Comparison of ENCODE assay signal across 1 cellular context in genomic region chr14:20682435-20683124, GRCh38.
TF ChIP-seq lines count a peak whose summit lies in the region.

No MANE protein-coding gene starts in this region.

TF ChIP-seq in HepG2, 621 proteins besides CTCF, POLR2A, EP300 and RAD21 (continued from another document and continues in another):
- TF ChIP-seq, protein P1, sequence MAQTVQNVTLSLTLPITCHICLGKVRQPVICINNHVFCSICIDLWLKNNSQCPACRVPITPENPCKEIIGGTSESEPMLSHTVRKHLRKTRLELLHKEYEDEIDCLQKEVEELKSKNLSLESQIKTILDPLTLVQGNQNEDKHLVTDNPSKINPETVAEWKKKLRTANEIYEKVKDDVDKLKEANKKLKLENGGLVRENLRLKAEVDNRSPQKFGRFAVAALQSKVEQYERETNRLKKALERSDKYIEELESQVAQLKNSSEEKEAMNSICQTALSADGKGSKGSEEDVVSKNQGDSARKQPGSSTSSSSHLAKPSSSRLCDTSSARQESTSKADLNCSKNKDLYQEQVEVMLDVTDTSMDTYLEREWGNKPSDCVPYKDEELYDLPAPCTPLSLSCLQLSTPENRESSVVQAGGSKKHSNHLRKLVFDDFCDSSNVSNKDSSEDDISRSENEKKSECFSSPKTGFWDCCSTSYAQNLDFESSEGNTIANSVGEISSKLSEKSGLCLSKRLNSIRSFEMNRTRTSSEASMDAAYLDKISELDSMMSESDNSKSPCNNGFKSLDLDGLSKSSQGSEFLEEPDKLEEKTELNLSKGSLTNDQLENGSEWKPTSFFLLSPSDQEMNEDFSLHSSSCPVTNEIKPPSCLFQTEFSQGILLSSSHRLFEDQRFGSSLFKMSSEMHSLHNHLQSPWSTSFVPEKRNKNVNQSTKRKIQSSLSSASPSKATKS (CRISPR knock-in tag; IDR thresholded peaks at IDR 0.05) = peak; percentile 68; the same call in 1 of the 2 replicates
- TF ChIP-seq HMGXB3 (CRISPR knock-in tag; IDR thresholded peaks at IDR 0.05; ENCODE audit: borderline replicate concordance) (no peak), ARHGAP35 (CRISPR knock-in tag; IDR thresholded peaks at IDR 0.05; ENCODE audit: borderline replicate concordance) (peak; percentile 91), YY1 (IDR thresholded peaks at IDR 0.05; ENCODE audit: insufficient read depth, insufficient replicate concordance, low read depth, low read length) (peak; percentile 25), HOXA9 (CRISPR knock-in tag; IDR thresholded peaks at IDR 0.05; ENCODE audit: borderline replicate concordance) (peak; percentile 96), ZFP41 (CRISPR knock-in tag; IDR thresholded peaks at IDR 0.05; ENCODE audit: borderline replicate concordance) (no peak; the same call in 1 of the 2 replicates), SCMH1 (CRISPR knock-in tag; IDR thresholded peaks at IDR 0.05; ENCODE audit: borderline replicate concordance) (no peak), RBFOX2 (IDR thresholded peaks at IDR 0.05; ENCODE audit: low read depth, low read length) (peak; percentile 96), ZBTB8A (CRISPR knock-in tag; IDR thresholded peaks at IDR 0.05; ENCODE audit: borderline replicate concordance, low read depth) (peak; percentile 77; the same call in 1 of the 2 replicates), SAP130 (CRISPR knock-in tag; IDR thresholded peaks at IDR 0.05; ENCODE audit: low read depth) (peak; percentile 66), MTF2 (CRISPR knock-in tag; IDR thresholded peaks at IDR 0.05; ENCODE audit: borderline replicate concordance) (peak; percentile 9; the same call in 1 of the 2 replicates), SMAD3 (CRISPR knock-in tag; IDR thresholded peaks at IDR 0.05) (no peak), JUNB (CRISPR knock-in tag; IDR thresholded peaks at IDR 0.05; ENCODE audit: borderline replicate concordance) (no peak), AGO2 (optimal IDR thresholded peaks at IDR 0.05; ENCODE audit: low read depth, low read length) (peak; percentile 85), KLF16 (CRISPR knock-in tag; IDR thresholded peaks at IDR 0.05) (peak in 1 of 2 experiments; percentile 38; a peak in 1 of 4 replicates), DPF2 (CRISPR knock-in tag; IDR thresholded peaks at IDR 0.05; ENCODE audit: borderline replicate concordance, low read depth) (no peak), ZNF777 (CRISPR knock-in tag; IDR thresholded peaks at IDR 0.05) (peak; percentile 78), ZNF740 (CRISPR knock-in tag; IDR thresholded peaks at IDR 0.05) (no peak), ZMYM3 (CRISPR knock-in tag; IDR thresholded peaks at IDR 0.05) (no peak), SRSF4 (IDR thresholded peaks at IDR 0.05; ENCODE audit: low read depth, low read length, poor library complexity, severe bottlenecking) (no peak), GPN1 (CRISPR knock-in tag; IDR thresholded peaks at IDR 0.05; ENCODE audit: borderline replicate concordance) (no peak), ZNF781 (CRISPR knock-in tag; IDR thresholded peaks at IDR 0.05; ENCODE audit: borderline replicate concordance, not compliant biosample characterization) (peak; percentile 14), KDM3A (CRISPR knock-in tag; IDR thresholded peaks at IDR 0.05; ENCODE audit: low read depth) (0 out of 2 replicates have a peak, but pooled peaks have one; percentile 7), ZNF253 (CRISPR knock-in tag; IDR thresholded peaks at IDR 0.05; ENCODE audit: borderline replicate concordance) (0 out of 2 replicates have a peak, but pooled peaks have one; percentile 76), ZNF558 (CRISPR knock-in tag; IDR thresholded peaks at IDR 0.05; ENCODE audit: borderline replicate concordance) (peak; percentile 21; the same call in 1 of the 2 replicates), HNF4G (IDR thresholded peaks at IDR 0.05; ENCODE audit: borderline replicate concordance, low read depth, low read length) (no peak), HNF4G (CRISPR knock-in tag; IDR thresholded peaks at IDR 0.05; ENCODE audit: borderline replicate concordance, low read depth) (no peak), NFATC3 (CRISPR knock-in tag; IDR thresholded peaks at IDR 0.05) (no peak), ZKSCAN1 (IDR thresholded peaks at IDR 0.05; ENCODE audit: low read length) (0 out of 2 replicates have a peak, but pooled peaks have one; percentile 35), TGIF2 (CRISPR knock-in tag; IDR thresholded peaks at IDR 0.05) (peak; percentile 37), JARID2 (CRISPR knock-in tag; IDR thresholded peaks at IDR 0.05; ENCODE audit: insufficient replicate concordance) (no peak)
- TF ChIP-seq, protein P2, sequence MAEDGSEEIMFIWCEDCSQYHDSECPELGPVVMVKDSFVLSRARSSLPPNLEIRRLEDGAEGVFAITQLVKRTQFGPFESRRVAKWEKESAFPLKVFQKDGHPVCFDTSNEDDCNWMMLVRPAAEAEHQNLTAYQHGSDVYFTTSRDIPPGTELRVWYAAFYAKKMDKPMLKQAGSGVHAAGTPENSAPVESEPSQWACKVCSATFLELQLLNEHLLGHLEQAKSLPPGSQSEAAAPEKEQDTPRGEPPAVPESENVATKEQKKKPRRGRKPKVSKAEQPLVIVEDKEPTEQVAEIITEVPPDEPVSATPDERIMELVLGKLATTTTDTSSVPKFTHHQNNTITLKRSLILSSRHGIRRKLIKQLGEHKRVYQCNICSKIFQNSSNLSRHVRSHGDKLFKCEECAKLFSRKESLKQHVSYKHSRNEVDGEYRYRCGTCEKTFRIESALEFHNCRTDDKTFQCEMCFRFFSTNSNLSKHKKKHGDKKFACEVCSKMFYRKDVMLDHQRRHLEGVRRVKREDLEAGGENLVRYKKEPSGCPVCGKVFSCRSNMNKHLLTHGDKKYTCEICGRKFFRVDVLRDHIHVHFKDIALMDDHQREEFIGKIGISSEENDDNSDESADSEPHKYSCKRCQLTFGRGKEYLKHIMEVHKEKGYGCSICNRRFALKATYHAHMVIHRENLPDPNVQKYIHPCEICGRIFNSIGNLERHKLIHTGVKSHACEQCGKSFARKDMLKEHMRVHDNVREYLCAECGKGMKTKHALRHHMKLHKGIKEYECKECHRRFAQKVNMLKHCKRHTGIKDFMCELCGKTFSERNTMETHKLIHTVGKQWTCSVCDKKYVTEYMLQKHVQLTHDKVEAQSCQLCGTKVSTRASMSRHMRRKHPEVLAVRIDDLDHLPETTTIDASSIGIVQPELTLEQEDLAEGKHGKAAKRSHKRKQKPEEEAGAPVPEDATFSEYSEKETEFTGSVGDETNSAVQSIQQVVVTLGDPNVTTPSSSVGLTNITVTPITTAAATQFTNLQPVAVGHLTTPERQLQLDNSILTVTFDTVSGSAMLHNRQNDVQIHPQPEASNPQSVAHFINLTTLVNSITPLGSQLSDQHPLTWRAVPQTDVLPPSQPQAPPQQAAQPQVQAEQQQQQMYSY (CRISPR knock-in tag; IDR thresholded peaks at IDR 0.05) = no peak
- TF ChIP-seq, protein P3, sequence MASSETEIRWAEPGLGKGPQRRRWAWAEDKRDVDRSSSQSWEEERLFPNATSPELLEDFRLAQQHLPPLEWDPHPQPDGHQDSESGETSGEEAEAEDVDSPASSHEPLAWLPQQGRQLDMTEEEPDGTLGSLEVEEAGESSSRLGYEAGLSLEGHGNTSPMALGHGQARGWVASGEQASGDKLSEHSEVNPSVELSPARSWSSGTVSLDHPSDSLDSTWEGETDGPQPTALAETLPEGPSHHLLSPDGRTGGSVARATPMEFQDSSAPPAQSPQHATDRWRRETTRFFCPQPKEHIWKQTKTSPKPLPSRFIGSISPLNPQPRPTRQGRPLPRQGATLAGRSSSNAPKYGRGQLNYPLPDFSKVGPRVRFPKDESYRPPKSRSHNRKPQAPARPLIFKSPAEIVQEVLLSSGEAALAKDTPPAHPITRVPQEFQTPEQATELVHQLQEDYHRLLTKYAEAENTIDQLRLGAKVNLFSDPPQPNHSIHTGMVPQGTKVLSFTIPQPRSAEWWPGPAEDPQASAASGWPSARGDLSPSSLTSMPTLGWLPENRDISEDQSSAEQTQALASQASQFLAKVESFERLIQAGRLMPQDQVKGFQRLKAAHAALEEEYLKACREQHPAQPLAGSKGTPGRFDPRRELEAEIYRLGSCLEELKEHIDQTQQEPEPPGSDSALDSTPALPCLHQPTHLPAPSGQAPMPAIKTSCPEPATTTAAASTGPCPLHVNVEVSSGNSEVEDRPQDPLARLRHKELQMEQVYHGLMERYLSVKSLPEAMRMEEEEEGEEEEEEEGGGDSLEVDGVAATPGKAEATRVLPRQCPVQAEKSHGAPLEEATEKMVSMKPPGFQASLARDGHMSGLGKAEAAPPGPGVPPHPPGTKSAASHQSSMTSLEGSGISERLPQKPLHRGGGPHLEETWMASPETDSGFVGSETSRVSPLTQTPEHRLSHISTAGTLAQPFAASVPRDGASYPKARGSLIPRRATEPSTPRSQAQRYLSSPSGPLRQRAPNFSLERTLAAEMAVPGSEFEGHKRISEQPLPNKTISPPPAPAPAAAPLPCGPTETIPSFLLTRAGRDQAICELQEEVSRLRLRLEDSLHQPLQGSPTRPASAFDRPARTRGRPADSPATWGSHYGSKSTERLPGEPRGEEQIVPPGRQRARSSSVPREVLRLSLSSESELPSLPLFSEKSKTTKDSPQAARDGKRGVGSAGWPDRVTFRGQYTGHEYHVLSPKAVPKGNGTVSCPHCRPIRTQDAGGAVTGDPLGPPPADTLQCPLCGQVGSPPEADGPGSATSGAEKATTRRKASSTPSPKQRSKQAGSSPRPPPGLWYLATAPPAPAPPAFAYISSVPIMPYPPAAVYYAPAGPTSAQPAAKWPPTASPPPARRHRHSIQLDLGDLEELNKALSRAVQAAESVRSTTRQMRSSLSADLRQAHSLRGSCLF (CRISPR knock-in tag; IDR thresholded peaks at IDR 0.05; ENCODE audit: borderline replicate concordance) = no peak; the same call in 1 of the 2 replicates
- TF ChIP-seq, protein P4, sequence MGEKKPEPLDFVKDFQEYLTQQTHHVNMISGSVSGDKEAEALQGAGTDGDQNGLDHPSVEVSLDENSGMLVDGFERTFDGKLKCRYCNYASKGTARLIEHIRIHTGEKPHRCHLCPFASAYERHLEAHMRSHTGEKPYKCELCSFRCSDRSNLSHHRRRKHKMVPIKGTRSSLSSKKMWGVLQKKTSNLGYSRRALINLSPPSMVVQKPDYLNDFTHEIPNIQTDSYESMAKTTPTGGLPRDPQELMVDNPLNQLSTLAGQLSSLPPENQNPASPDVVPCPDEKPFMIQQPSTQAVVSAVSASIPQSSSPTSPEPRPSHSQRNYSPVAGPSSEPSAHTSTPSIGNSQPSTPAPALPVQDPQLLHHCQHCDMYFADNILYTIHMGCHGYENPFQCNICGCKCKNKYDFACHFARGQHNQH (CRISPR knock-in tag; IDR thresholded peaks at IDR 0.05) = no peak
- TF ChIP-seq, protein P5, sequence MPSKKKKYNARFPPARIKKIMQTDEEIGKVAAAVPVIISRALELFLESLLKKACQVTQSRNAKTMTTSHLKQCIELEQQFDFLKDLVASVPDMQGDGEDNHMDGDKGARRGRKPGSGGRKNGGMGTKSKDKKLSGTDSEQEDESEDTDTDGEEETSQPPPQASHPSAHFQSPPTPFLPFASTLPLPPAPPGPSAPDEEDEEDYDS (CRISPR knock-in tag; IDR thresholded peaks at IDR 0.05) = peak; percentile 71
- TF ChIP-seq, protein P6, sequence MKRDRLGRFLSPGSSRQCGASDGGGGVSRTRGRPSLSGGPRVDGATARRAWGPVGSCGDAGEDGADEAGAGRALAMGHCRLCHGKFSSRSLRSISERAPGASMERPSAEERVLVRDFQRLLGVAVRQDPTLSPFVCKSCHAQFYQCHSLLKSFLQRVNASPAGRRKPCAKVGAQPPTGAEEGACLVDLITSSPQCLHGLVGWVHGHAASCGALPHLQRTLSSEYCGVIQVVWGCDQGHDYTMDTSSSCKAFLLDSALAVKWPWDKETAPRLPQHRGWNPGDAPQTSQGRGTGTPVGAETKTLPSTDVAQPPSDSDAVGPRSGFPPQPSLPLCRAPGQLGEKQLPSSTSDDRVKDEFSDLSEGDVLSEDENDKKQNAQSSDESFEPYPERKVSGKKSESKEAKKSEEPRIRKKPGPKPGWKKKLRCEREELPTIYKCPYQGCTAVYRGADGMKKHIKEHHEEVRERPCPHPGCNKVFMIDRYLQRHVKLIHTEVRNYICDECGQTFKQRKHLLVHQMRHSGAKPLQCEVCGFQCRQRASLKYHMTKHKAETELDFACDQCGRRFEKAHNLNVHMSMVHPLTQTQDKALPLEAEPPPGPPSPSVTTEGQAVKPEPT (CRISPR knock-in tag; IDR thresholded peaks at IDR 0.05; ENCODE audit: low read depth) = no peak
